ENCODE assay signal across 7 cellular contexts in the genomic region with DNA sequence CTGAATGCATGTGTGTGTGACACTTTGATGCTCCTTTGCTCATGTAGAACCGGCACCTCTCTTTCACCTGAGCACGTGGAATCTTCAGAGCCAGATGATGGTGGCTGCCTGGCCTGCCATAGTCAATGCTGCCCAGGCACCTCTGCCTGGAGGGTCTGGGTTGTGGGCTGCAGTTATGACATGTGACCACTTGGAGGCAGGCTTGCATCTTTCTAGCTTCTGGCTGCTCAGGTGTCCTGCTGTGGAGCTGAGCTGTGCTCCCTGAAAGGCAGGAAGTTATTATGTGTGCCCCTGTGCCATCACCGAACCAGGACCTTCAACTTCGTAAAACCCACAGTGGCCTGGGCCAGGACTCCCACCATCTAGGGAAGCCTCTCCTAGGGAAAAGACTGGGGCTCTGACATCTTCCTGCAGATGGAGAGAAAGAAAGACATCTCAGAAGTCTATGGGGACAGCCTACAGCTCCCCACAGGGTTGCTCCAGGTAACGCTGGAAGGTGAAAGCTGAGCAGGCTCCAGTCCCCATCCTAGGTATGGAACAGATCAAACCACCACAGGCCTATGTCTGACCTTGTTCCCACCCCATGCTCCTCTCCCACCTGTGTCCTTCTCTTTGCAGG. TPM values are rescaled to one million over a fixed set of nuclear protein-coding genes. Genes with fewer than 3 reads are reported as not detected.
A peak's percentile ranks its signal among the peaks of the same experiment; 100 is the strongest.
DNase-seq lines count a peak whose midpoint lies in the region; ATAC-seq and TF ChIP-seq lines count a peak whose summit lies in the region.

No MANE protein-coding gene starts in this region.

- no peak overlapping the region for H3K4me3 ChIP-seq in spleen

- H3K9me3 ChIP-seq in T-helper 17 cell (ENCODE audit: control insufficient read depth, low read length, poor library complexity, severe bottlenecking) (no peaks in the 10 kb centered on the region), spleen (no peaks in the 10 kb centered on the region)

- H3K4me3 Mint-ChIP-seq in T-helper 17 cell = peak overlapping the region; percentile 49

- WGBS in spleen, 5 donors = 12 to 23% (median 19%) methylated on average over 4 to 5 of the region's 5 CpGs

- peaks cover 0 to 43% (median 28%) of the 10 kb centered on the region in 6 donors for H3K36me3 ChIP-seq in spleen

- ATAC-seq in GM18498 (IDR thresholded peaks at IDR 0.05; ENCODE audit: unreplicated experiment) = peak; percentile 84
- ATAC-seq in HG02759 (IDR thresholded peaks at IDR 0.05; ENCODE audit: unreplicated experiment) = peak; percentile 75
- ATAC-seq in T-helper 17 cell = peak; percentile 94

- no peak for TF ChIP-seq POLR2A in spleen (IDR thresholded peaks at IDR 0.05)

- H3K4me1 ChIP-seq in spleen = peaks cover 0 to 31% (median 14%) of the 10 kb centered on the region in 6 donors

- H3K27ac ChIP-seq in spleen = peak overlapping the region in 5 of 8 donors; percentile 3 to 66 (median 60)

- H3K27ac Mint-ChIP-seq in T-helper 17 cell = peak overlapping the region; percentile 62

- DNase-seq in NCI-H146 (lab: John Stamatoyannopoulos, UW) (peak; percentile 74), T-helper 17 cell (peak; percentile 25 to 66 (median 51)), amniotic stem cell (lab: John Stamatoyannopoulos, UW) (peak; percentile 47), hepatic stellate cell (ENCODE audit: low spot score) (peak; percentile 85), spleen (peak; percentile 87)

- H3K4me1 Mint-ChIP-seq in T-helper 17 cell = peaks cover 13% of the 10 kb centered on the region

- no peaks in the 10 kb centered on the region for H3K27me3 Mint-ChIP-seq in T-helper 17 cell

- no peaks in the 10 kb centered on the region for H3K27me3 ChIP-seq in spleen (replicated peaks in 1 of 7)

- no peaks in the 10 kb centered on the region for H3K36me3 Mint-ChIP-seq in T-helper 17 cell (ENCODE audit: low read depth)

- TF ChIP-seq CTCF in spleen (IDR thresholded peaks at IDR 0.05 in 8 of 11, conservative IDR thresholded peaks at IDR 0.05 in 3 of 11) = peak; percentile 79 to 94 (median 88)

- intact Hi-C loops in spleen (cut with DNase I; ENCODE audit: low total_unique reads) = loop anchor here (5.0 to 10.0 kb wide), 2 partner anchors 51 to 163 kb away; no protein-coding TSS in a partner anchor

RNA-seq across cellular contexts. Expression of gene PSD4, which starts 30.2 kb away (rescaled TPM):
- total RNA-seq in T-helper 17 cell (100 to 1,000 TPM; 141 to 160 TPM), spleen (100 to 1,000 TPM in 4 of 7 donors, 10 to 100 TPM in 3; 73.1 to 154 (median 106) TPM)
- 10 to 100 TPM; 43.9 to 75.8 (median 74.3) TPM for polyA plus RNA-seq in spleen
